8 cellular contexts compared by ENCODE assay signal in the genomic region with DNA sequence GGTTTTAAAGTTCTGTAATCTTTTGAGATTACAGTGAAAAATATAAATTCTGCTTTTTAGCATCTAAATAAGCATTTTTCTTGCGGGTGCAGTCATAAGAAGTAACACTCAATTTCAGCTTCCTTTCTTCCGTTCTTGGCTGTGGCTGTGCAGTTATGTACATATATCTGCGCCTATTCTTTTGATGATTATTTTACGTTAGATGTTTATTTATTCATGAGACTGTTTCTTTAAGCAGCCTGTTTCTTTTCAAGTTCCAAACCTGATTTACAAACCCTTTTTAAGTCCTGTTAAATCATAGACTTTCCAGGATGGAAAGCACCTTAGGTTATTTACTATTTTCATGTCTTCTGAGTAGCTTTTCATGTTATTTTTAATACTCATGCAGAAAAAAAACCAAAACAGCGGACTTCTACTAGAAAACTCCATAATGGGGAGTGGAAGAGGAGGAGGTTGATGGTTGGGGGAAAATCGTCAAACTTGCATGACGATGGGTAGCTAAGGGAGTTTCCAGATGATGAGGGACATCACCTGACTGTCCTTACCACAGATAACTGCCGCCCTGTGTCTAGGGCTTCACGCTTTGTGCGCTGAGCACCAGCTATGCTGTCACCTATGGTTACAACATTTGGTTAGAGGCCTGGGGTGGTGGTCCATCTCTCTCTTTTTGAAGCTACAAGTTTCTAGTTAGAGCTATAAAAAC. TPM values are rescaled to one million over a fixed set of nuclear protein-coding genes. Genes with fewer than 3 reads are reported as not detected.
A peak's percentile ranks its signal among the peaks of the same experiment; 100 is the strongest.
DNase-seq lines count a peak whose midpoint lies in the region; ATAC-seq lines count a peak whose summit lies in the region.

No MANE protein-coding gene starts in this region.

- ATAC-seq in GM18873 (IDR thresholded peaks at IDR 0.05; ENCODE audit: low FRiP score, unreplicated experiment), result peak; percentile 66
- peak; percentile 76 for ATAC-seq in HG03066 (IDR thresholded peaks at IDR 0.05; ENCODE audit: low read depth, unreplicated experiment)
- ATAC-seq in left lobe of liver, result no peak

- DNase-seq in activated CD8-positive, alpha-beta memory T cell treated with anti-CD3 and anti-CD28 coated beads for 48 hours (ENCODE audit: low read depth in 2 of 3, low spot score in 2 of 3), result peak in 2 of 3 experiments; percentile 16 to 23
- DNase-seq in stimulated activated CD4-positive, alpha-beta T cell treated with anti-CD3 and anti-CD28 coated beads, Interleukin-1b, Interleukin-23, amount 100 ng/mL, for 48 hours, result peak; percentile 48
- no peak for DNase-seq in NCI-H1436 (lab: John Stamatoyannopoulos, UW)
- DNase-seq in left lobe of liver (ENCODE audit: low spot score), result no peak
- no peak for DNase-seq in DMS79 treated with DMSO at 0.1 percent for 48 hours (lab: John Stamatoyannopoulos, UW)
- DNase-seq in islet precursor cell, result no peak

RNA-seq across cellular contexts. Expression of gene PRDM2, which starts 2.6 kb away (rescaled TPM):
- 11.7 TPM for total RNA-seq in left lobe of liver

Comparison
In these comparisons a context has a peak if more than half of its experiments do, and no peak if none do; other contexts are left out.
1. DNase-seq: peak in activated CD8-positive, alpha-beta memory T cell treated with anti-CD3 and anti-CD28 coated beads for 48 hours (2 of 3) and stimulated activated CD4-positive, alpha-beta T cell treated with anti-CD3 and anti-CD28 coated beads, Interleukin-1b, Interleukin-23, amount 100 ng/mL, for 48 hours (single experiment); none in NCI-H1436 (single experiment), left lobe of liver (single experiment), DMS79 treated with DMSO at 0.1 percent for 48 hours (single experiment) and islet precursor cell (single experiment).